ENCODE assay signal across 1 cellular context in the genomic region with DNA sequence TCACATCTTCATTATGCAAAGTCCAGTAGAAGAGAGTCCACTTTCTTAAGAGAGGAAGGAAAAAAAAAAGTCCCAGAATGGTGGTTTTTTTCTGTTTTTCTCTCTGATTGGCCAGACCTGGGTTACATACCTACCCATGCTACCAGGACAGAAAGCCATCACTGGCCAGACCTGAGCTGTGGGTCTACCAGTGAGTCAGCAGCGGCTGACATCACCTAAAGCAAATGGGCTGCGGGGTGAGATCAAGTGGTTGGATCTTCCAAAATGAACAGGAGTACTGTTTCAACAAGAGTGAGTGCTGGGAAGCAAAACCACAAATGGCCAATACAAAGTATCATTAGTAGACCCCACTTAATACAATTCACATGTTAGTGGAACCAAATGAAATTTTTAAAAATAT.
TF ChIP-seq lines count a peak whose summit lies in the region.

No MANE protein-coding gene starts in this region.

TF ChIP-seq in HepG2, 621 proteins besides CTCF, POLR2A, EP300 and RAD21:
- TF ChIP-seq, protein P1, sequence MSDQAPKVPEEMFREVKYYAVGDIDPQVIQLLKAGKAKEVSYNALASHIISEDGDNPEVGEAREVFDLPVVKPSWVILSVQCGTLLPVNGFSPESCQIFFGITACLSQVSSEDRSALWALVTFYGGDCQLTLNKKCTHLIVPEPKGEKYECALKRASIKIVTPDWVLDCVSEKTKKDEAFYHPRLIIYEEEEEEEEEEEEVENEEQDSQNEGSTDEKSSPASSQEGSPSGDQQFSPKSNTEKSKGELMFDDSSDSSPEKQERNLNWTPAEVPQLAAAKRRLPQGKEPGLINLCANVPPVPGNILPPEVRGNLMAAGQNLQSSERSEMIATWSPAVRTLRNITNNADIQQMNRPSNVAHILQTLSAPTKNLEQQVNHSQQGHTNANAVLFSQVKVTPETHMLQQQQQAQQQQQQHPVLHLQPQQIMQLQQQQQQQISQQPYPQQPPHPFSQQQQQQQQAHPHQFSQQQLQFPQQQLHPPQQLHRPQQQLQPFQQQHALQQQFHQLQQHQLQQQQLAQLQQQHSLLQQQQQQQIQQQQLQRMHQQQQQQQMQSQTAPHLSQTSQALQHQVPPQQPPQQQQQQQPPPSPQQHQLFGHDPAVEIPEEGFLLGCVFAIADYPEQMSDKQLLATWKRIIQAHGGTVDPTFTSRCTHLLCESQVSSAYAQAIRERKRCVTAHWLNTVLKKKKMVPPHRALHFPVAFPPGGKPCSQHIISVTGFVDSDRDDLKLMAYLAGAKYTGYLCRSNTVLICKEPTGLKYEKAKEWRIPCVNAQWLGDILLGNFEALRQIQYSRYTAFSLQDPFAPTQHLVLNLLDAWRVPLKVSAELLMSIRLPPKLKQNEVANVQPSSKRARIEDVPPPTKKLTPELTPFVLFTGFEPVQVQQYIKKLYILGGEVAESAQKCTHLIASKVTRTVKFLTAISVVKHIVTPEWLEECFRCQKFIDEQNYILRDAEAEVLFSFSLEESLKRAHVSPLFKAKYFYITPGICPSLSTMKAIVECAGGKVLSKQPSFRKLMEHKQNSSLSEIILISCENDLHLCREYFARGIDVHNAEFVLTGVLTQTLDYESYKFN (CRISPR knock-in tag; conservative IDR thresholded peaks at IDR 0.05), result no peak
- no peak for TF ChIP-seq ZNF740 (CRISPR knock-in tag; IDR thresholded peaks at IDR 0.05)
- TF ChIP-seq CBX1 (IDR thresholded peaks at IDR 0.05; ENCODE audit: low read depth), result no peak
- no peak for TF ChIP-seq ZNF569 (CRISPR knock-in tag; IDR thresholded peaks at IDR 0.05; ENCODE audit: borderline replicate concordance)
- TF ChIP-seq ARID3A (IDR thresholded peaks at IDR 0.05; ENCODE audit: low read depth, low read length), result no peak
- no peak for TF ChIP-seq TBP (CRISPR knock-in tag; IDR thresholded peaks at IDR 0.05)
- no peak for TF ChIP-seq GABPB1 (CRISPR knock-in tag; IDR thresholded peaks at IDR 0.05)
